Comparison of ENCODE assay signal across 17 cellular contexts in genomic region chr1:204692852-204693356, GRCh38. TPM values are rescaled to one million over a fixed set of nuclear protein-coding genes. Genes with fewer than 3 reads are reported as not detected.
"Had no signal": no experiment of that assay in that cellular context is flagged by ENCODE, and none has a peak within 500 bp of the region (broad histone marks: within the 10 kb centered on the region; RNA-seq: fewer than 3 reads in every experiment).

No MANE protein-coding gene starts in this region.

- H3K9me3 ChIP-seq: testis, uterus had no signal

- ATAC-seq: activated CD8-positive, alpha-beta memory T cell treated with anti-CD3 and anti-CD28 coated beads, Interleukin-2, amount 10 ng/mL, durations not matched to agents 7 days and 5 days; activated T-cell treated with anti-CD3 and anti-CD28 coated beads, Interleukin-2, amount 50 U/mL, for 4 hours; effector memory CD8-positive, alpha-beta T cell; left colon; stimulated activated naive CD8-positive, alpha-beta T cell treated with anti-CD3 and anti-CD28 coated beads, Interleukin-15, amount 100 ng/mL, for 72 hours had no signal

- H3K27ac ChIP-seq: testis, uterus had no signal

- H3K4me1 ChIP-seq: testis, uterus had no signal

- H3K36me3 ChIP-seq: uterus had no signal

- DNase-seq: activated CD4-positive, alpha-beta T cell treated with anti-CD3 and anti-CD28 coated beads for 1 hour; activated CD4-positive, alpha-beta T cell treated with anti-CD3 and anti-CD28 coated beads, Interleukin-2, amount 50 U/mL, for 48 hours; activated CD8-positive, alpha-beta memory T cell treated with anti-CD3 and anti-CD28 coated beads, Interleukin-2, amount 10 ng/mL, durations not matched to agents 7 days and 5 days; activated gamma-delta T cell; activated T-cell treated with anti-CD3 and anti-CD28 coated beads, Interleukin-2, amount 50 U/mL, for 4 hours; amygdala; effector memory CD8-positive, alpha-beta T cell; left colon; stimulated activated CD4-positive, alpha-beta T cell treated with anti-CD3 and anti-CD28 coated beads, Interleukin-15, amount 100 ng/mL, for 24 hours; stimulated activated CD4-positive, alpha-beta T cell treated with anti-CD3 and anti-CD28 coated beads, Interleukin-4, amount 100 ng/mL, for 24 hours; stimulated activated naive CD8-positive, alpha-beta T cell treated with anti-CD3 and anti-CD28 coated beads, Interleukin-15, amount 100 ng/mL, for 72 hours; T-helper 9 cell; testis; uterus had no signal

- H3K27me3 ChIP-seq: testis, uterus had no signal

- H3K4me3 ChIP-seq: lung, testis, uterus had no signal

RNA-seq across cellular contexts. Expression of gene LRRN2, which starts 7.4 kb away (rescaled TPM):
- total RNA-seq: activated CD8-positive, alpha-beta memory T cell treated with anti-CD3 and anti-CD28 coated beads, Interleukin-2, amount 10 ng/mL, durations not matched to agents 7 days and 5 days; activated T-cell treated with anti-CD3 and anti-CD28 coated beads, Interleukin-2, amount 50 U/mL, for 4 hours; glomerular endothelial cell; osteocyte had no signal
